ENCODE assay signal across 11 cellular contexts in the genomic region with DNA sequence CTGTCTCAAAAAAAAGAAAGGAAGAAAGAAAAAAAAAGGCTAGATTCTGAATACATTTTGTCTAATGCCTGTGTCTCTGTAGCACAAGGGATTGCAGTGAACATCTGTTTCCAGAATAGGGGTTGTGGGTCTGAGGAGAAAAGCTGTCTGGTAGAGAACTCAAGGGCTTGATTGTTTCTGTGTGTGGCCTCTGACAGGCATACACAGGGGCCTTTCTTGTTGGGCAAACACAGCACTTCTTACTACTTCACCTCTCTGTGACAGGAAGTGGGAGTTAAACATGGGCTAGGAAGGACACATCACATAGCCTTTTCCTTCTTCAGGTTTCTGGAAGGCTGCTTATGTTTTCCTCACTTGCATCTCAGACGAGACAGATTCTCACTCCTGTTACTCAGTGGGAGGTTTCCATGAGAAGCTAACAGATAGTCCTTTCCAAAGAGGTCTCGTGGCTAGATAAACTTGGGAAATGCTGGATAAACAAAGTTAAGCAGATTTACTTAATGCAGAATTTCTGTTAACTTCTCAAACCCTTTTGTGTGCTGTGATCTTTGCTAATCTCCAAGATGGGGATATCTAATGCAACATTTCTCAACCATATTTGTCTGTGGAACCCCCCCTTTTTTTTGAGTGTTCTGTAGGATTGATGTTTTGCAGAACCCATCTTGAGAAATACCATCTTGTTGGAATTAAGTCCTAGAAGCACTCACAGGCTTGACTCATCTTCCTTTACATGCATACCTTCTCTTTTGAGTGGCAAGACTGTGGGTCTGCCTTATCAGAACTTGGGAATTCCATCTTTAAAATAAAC. TPM values are rescaled to one million over a fixed set of nuclear protein-coding genes. Genes with fewer than 3 reads are reported as not detected.
A peak's percentile ranks its signal among the peaks of the same experiment; 100 is the strongest.
DNase-seq lines count a peak whose midpoint lies in the region; ATAC-seq and TF ChIP-seq lines count a peak whose summit lies in the region.
"Had no signal": no experiment of that assay in that cellular context is flagged by ENCODE, and none has a peak within 500 bp of the region (broad histone marks: within the 10 kb centered on the region; RNA-seq: fewer than 3 reads in every experiment).

No MANE protein-coding gene starts in this region.

- no peak overlapping the region for H3K4me3 ChIP-seq in cardiac fibroblast (replicated peaks in 1 of 2; ENCODE audit: low read depth in 2 of 2, low read length in 2 of 2)

- intact Hi-C loops in left cardiac atrium (cut with DNase I), result no loop called here

- H3K9me3 ChIP-seq in KOPT-K1 (ENCODE audit: insufficient read depth, low read length, poor library complexity, severe bottlenecking), result no peaks in the 10 kb centered on the region

- peak overlapping the region; percentile 58 for H3K27ac ChIP-seq in KOPT-K1 (ENCODE audit: low read depth, low read length, poor library complexity, severe bottlenecking)
- H3K27ac ChIP-seq: RWPE1 had no signal

- peak; percentile 80 for DNase-seq in EH (ENCODE audit: low read depth)
- peak; percentile 32 to 48 for DNase-seq in cardiac fibroblast (ENCODE audit: low read depth in 2 of 2)
- peak; percentile 10 for DNase-seq in midbrain (lab: John Stamatoyannopoulos, UW)
- DNase-seq in ureter (ENCODE audit: low spot score), result no peak
- no peak for DNase-seq in AG08396 (ENCODE audit: low spot score)
- DNase-seq in left cardiac atrium, result no peak
- DNase-seq: CD8-positive, alpha-beta T cell; naive thymus-derived CD8-positive, alpha-beta T cell; NCI-H146 had no signal

- no peak for ATAC-seq in left cardiac atrium
- ATAC-seq: CD8-positive, alpha-beta T cell; naive thymus-derived CD8-positive, alpha-beta T cell had no signal

- H3K36me3 ChIP-seq in KOPT-K1 (ENCODE audit: insufficient read depth, low read length), result peaks cover 70% of the 10 kb centered on the region

- no peak for TF ChIP-seq CTCF in cardiac fibroblast (IDR thresholded peaks at IDR 0.05; ENCODE audit: low read depth, low read length)

RNA-seq across cellular contexts. Expression of gene RNF8, which starts 41.9 kb away (rescaled TPM):
- 15.2 TPM for total RNA-seq in ureter
- total RNA-seq in left cardiac atrium, result 10 to 100 TPM; 18.1 to 19.1 TPM

RNA-seq across cellular contexts. Expression of gene TMEM217, which starts 53.9 kb away (rescaled TPM):
- total RNA-seq in ureter (1.2 TPM), left cardiac atrium (1 to 10 TPM in 1 of 2 donors, under 1 TPM in 1; 0.62 to 1.9 TPM)

RNA-seq across cellular contexts. Expression of gene TBC1D22B, which starts 54.3 kb away (rescaled TPM):
- total RNA-seq in ureter (12.5 TPM), left cardiac atrium (1 to 10 TPM; 6.5 to 8.7 TPM)

Comparison
In these comparisons a context has a peak if more than half of its experiments do, and no peak if none do; other contexts are left out.
1. DNase-seq: peak in EH (single experiment), cardiac fibroblast (2 of 2) and midbrain (single experiment); none in ureter (single experiment), AG08396 (single experiment) and left cardiac atrium (single experiment).